Comparison of ENCODE assay signal across 15 cellular contexts in genomic region chr5:155564541-155564940, GRCh38.
DNase-seq lines count a peak whose midpoint lies in the region; ATAC-seq and TF ChIP-seq lines count a peak whose summit lies in the region.
"Had no signal": no experiment of that assay in that cellular context is flagged by ENCODE, and none has a peak within 500 bp of the region (broad histone marks: within the 10 kb centered on the region; RNA-seq: fewer than 3 reads in every experiment).

No MANE protein-coding gene starts in this region.

- H3K4me1 Mint-ChIP-seq in MCF 10A (ENCODE audit: insufficient read depth, unreplicated experiment) = no peaks in the 10 kb centered on the region
- H3K4me1 Mint-ChIP-seq: CD8-positive, alpha-beta memory T cell had no signal

- H3K4me3 Mint-ChIP-seq in MCF 10A (ENCODE audit: unreplicated experiment) = no peak overlapping the region
- H3K4me3 Mint-ChIP-seq: CD8-positive, alpha-beta memory T cell had no signal

- H3K4me2 ChIP-seq in mammary epithelial cell (ENCODE audit: insufficient read depth, low read depth, low read length) (no peak overlapping the region), PC-9 (no peak overlapping the region)
- H3K4me2 ChIP-seq: BLaER1 had no signal

- in situ Hi-C loops in mammary epithelial cell (cut with MboI; ENCODE audit: low sequenced_read_pairs in 2 of 2) = no loop called here

- CTCF ChIA-PET in MCF 10A (lab: Yijun Ruan, JAX) = no interaction called here
- CTCF ChIA-PET in mammary epithelial cell (lab: Charles Lee; ENCODE audit: low non-redundant PET) = no interaction called here
- CTCF ChIA-PET in PC-9 (lab: Charles Lee) = no interaction called here

- no peak overlapping the region for H3K27ac ChIP-seq in mammary epithelial cell (ENCODE audit: insufficient read depth, low read depth, low read length)
- no peak overlapping the region for H3K27ac ChIP-seq in PC-9
- H3K27ac ChIP-seq: 22Rv1, BLaER1 had no signal

- DNase-seq in MCF 10A (ENCODE audit: unreplicated experiment) = no peak
- no peak for DNase-seq in mammary epithelial cell
- peak; percentile 78 for DNase-seq in NCI-H2029 (lab: John Stamatoyannopoulos, UW)
- no peak for DNase-seq in PC-9
- no peak for DNase-seq in NCI-H1048 (lab: John Stamatoyannopoulos, UW)
- DNase-seq in occipital lobe (lab: John Stamatoyannopoulos, UW) = no peak
- DNase-seq: AML-193; Caco-2; CD8-positive, alpha-beta memory T cell; DMS53; GF-D8 had no signal

- H4K20me1 ChIP-seq in mammary epithelial cell (ENCODE audit: insufficient read depth, low read length) = no peaks in the 10 kb centered on the region
- no peaks in the 10 kb centered on the region for H4K20me1 ChIP-seq in PC-9 (ENCODE audit: insufficient read depth)
- H4K20me1 ChIP-seq: BLaER1 had no signal

- intact Hi-C loops in MCF 10A (cut with micrococcal nuclease) = no loop called here
- intact Hi-C loops in mammary epithelial cell (cut with micrococcal nuclease) = no loop called here
- intact Hi-C loops in PC-9 (cut with micrococcal nuclease; ENCODE audit: unreplicated experiment) = no loop called here

- no peaks in the 10 kb centered on the region for H3K9me2 ChIP-seq in PC-9 (ENCODE audit: insufficient read depth)

- WGBS in mammary epithelial cell (ENCODE audit: low coverage, missing lambda C conversion rate) = 69% methylated on average over 12 of the region's 12 CpGs

- dilution Hi-C loops in mammary epithelial cell (cut with HindIII; ENCODE audit: low sequenced_read_pairs) = no loop called here

- H3K79me2 ChIP-seq in mammary epithelial cell (ENCODE audit: insufficient read depth, low read length) (no peaks in the 10 kb centered on the region), PC-9 (ENCODE audit: low read depth) (no peaks in the 10 kb centered on the region)

- no peak for ATAC-seq in HG02870 (IDR thresholded peaks at IDR 0.05; ENCODE audit: unreplicated experiment)
- ATAC-seq: HCT116 had no signal

- H2AFZ ChIP-seq in mammary epithelial cell (ENCODE audit: low read depth, low read length) (no peak overlapping the region), PC-9 (peak overlapping the region; percentile 48; the same call in 1 of the 2 replicates)

- H3K4me1 ChIP-seq in mammary epithelial cell (ENCODE audit: insufficient read depth, low read length) (no peaks in the 10 kb centered on the region), PC-9 (replicated peaks; ENCODE audit: insufficient read depth) (no peaks in the 10 kb centered on the region)
- H3K4me1 ChIP-seq: BLaER1, Caco-2 had no signal

- H3K4me3 ChIP-seq in mammary epithelial cell (replicated peaks in 1 of 3; ENCODE audit: insufficient read depth in 1 of 3, low read depth in 2 of 3, low read length in 3 of 3) (no peak overlapping the region), PC-9 (no peak overlapping the region)
- H3K4me3 ChIP-seq: BLaER1 had no signal

- no peaks in the 10 kb centered on the region for H3K27me3 Mint-ChIP-seq in MCF 10A (ENCODE audit: insufficient read depth, unreplicated experiment)

- POLR2A ChIA-PET in MCF 10A (lab: Yijun Ruan, JAX) (no interaction called here), PC-9 (lab: Charles Lee; ENCODE audit: unreplicated experiment) (no interaction called here)

- no peak for TF ChIP-seq CTCF in MCF 10A (IDR thresholded peaks at IDR 0.05; ENCODE audit: unreplicated experiment)
- TF ChIP-seq CTCF in mammary epithelial cell (conservative IDR thresholded peaks at IDR 0.05 in 1 of 2, IDR thresholded peaks at IDR 0.05 in 1 of 2; ENCODE audit: extremely low read depth in 1 of 2, insufficient read depth in 1 of 2, low read depth in 1 of 2, low read length in 2 of 2) = no peak
- no peak for TF ChIP-seq CTCF in PC-9 (conservative IDR thresholded peaks at IDR 0.05)

- H3K36me3 ChIP-seq in mammary epithelial cell (ENCODE audit: insufficient read depth, low read length) (no peaks in the 10 kb centered on the region), PC-9 (ENCODE audit: low read depth) (no peaks in the 10 kb centered on the region)
- H3K36me3 ChIP-seq: BLaER1 had no signal

- H3K27me3 ChIP-seq in mammary epithelial cell (ENCODE audit: insufficient read depth, low read length) (no peaks in the 10 kb centered on the region), PC-9 (ENCODE audit: insufficient read depth, low read depth) (peaks cover 3% of the 10 kb centered on the region; the same call in 1 of the 2 replicates)
- H3K27me3 ChIP-seq: BLaER1 had no signal

- BruUV-seq in MCF 10A (replicated peaks; lab: Mats Ljungman, UMichigan) (no TSS peak), mammary epithelial cell (replicated peaks; lab: Mats Ljungman, UMichigan) (no TSS peak), PC-9 (replicated peaks; lab: Mats Ljungman, UMichigan) (no TSS peak)

- H3K27ac Mint-ChIP-seq in MCF 10A (ENCODE audit: low read depth, unreplicated experiment) = peak overlapping the region; percentile 21
- H3K27ac Mint-ChIP-seq: CD8-positive, alpha-beta memory T cell had no signal

- peaks cover 5% of the 10 kb centered on the region for H3K36me3 Mint-ChIP-seq in MCF 10A (ENCODE audit: insufficient read depth, unreplicated experiment)
- H3K36me3 Mint-ChIP-seq: CD8-positive, alpha-beta memory T cell had no signal

- no peaks in the 10 kb centered on the region for H3F3A ChIP-seq in PC-9 (ENCODE audit: insufficient read depth, low read depth)

- peaks cover 2% of the 10 kb centered on the region for H3K9me3 ChIP-seq in mammary epithelial cell (replicated peaks; ENCODE audit: insufficient read depth, low read length)
- no peaks in the 10 kb centered on the region for H3K9me3 ChIP-seq in PC-9 (ENCODE audit: insufficient read depth, low read depth)
- H3K9me3 ChIP-seq: Caco-2 had no signal

- H3K9ac ChIP-seq in mammary epithelial cell (ENCODE audit: insufficient read depth, low read length) = no peak overlapping the region
- H3K9ac ChIP-seq: BLaER1 had no signal

- peaks cover 7% of the 10 kb centered on the region for H3K9me3 Mint-ChIP-seq in MCF 10A (ENCODE audit: unreplicated experiment)
